17 cellular contexts compared by ENCODE assay signal in genomic region chr5:137933491-137933911, GRCh38. TPM values are rescaled to one million over a fixed set of nuclear protein-coding genes. Genes with fewer than 3 reads are reported as not detected.
DNase-seq lines count a peak whose midpoint lies in the region; ATAC-seq and TF ChIP-seq lines count a peak whose summit lies in the region.
"Had no signal": no experiment of that assay in that cellular context is flagged by ENCODE, and none has a peak within 500 bp of the region (broad histone marks: within the 10 kb centered on the region; RNA-seq: fewer than 3 reads in every experiment).

No MANE protein-coding gene starts in this region.

- dilution Hi-C loops in IMR-90 (cut with HindIII; ENCODE audit: low sequenced_read_pairs, unreplicated experiment) = no loop called here

- H2BK5ac ChIP-seq in IMR-90 (ENCODE audit: low read depth, low read length, poor library complexity, severe bottlenecking) = peak overlapping the region; percentile 5

- no peaks in the 10 kb centered on the region for H3K27me3 Mint-ChIP-seq in HFFc6 (ENCODE audit: insufficient read depth)
- no peaks in the 10 kb centered on the region for H3K27me3 Mint-ChIP-seq in activated CD8-positive, alpha-beta T cell treated with anti-CD3 and anti-CD28 coated beads, Interleukin-2, amount 10 ng/mL, durations not matched to agents 7 days and 5 days (ENCODE audit: low read depth)
- H3K27me3 Mint-ChIP-seq: brain had no signal

- H3K36me3 Mint-ChIP-seq in HFFc6 (ENCODE audit: low read depth) = peaks cover 13% of the 10 kb centered on the region
- H3K36me3 Mint-ChIP-seq in activated CD8-positive, alpha-beta T cell treated with anti-CD3 and anti-CD28 coated beads, Interleukin-2, amount 10 ng/mL, durations not matched to agents 7 days and 5 days (ENCODE audit: low read depth) = peaks cover 16% of the 10 kb centered on the region

- H3K56ac ChIP-seq in IMR-90 (ENCODE audit: extremely low read depth, insufficient read depth, low read length) = no peak overlapping the region

- no peak overlapping the region for H3K4me3 Mint-ChIP-seq in HFFc6
- no peak overlapping the region for H3K4me3 Mint-ChIP-seq in activated CD8-positive, alpha-beta T cell treated with anti-CD3 and anti-CD28 coated beads, Interleukin-2, amount 10 ng/mL, durations not matched to agents 7 days and 5 days
- H3K4me3 Mint-ChIP-seq: brain, immature natural killer cell had no signal

- H3K27ac Mint-ChIP-seq in HFFc6 = no peak overlapping the region
- H3K27ac Mint-ChIP-seq in activated CD8-positive, alpha-beta T cell treated with anti-CD3 and anti-CD28 coated beads, Interleukin-2, amount 10 ng/mL, durations not matched to agents 7 days and 5 days = no peak overlapping the region
- H3K27ac Mint-ChIP-seq: brain had no signal

- DNase-seq in A673 (ENCODE audit: low spot score) = peak; percentile 77
- peak; percentile 57 for DNase-seq in IMR-90
- DNase-seq in astrocyte of the spinal cord (ENCODE audit: low read depth, low spot score) = peak; percentile 33
- peak; percentile 14 for DNase-seq in left kidney (ENCODE audit: low read depth, low spot score)
- DNase-seq in HFFc6 = no peak
- no peak for DNase-seq in NCI-H345 (lab: John Stamatoyannopoulos, UW)
- no peak for DNase-seq in activated CD8-positive, alpha-beta T cell treated with anti-CD3 and anti-CD28 coated beads, Interleukin-2, amount 10 ng/mL, durations not matched to agents 7 days and 5 days
- DNase-seq: GDM1; immature natural killer cell; MG63; SIG-M5; stimulated activated CD4-positive, alpha-beta T cell treated with anti-CD3 and anti-CD28 coated beads, Interleukin-12 subunit alpha, Interleukin-12 subunit beta, amount 100 ng/mL, for 4 hours; stimulated activated CD8-positive, alpha-beta memory T cell treated with anti-CD3 and anti-CD28 coated beads, Interleukin-4, amount 100 ng/mL, for 48 hours had no signal

- in situ Hi-C loops in IMR-90 (cut with MboI; ENCODE audit: low sequenced_read_pairs) (no loop called here), astrocyte of the spinal cord (cut with HindIII; ENCODE audit: low sequenced_read_pairs) (no loop called here)

- WGBS in IMR-90 (ENCODE audit: extremely low coverage in 2 of 2, insufficient read length in 1 of 2), 2 experiments = 17% methylated on average over 1 of the region's 3 CpGs; no CpG with 5 or more reads in 1 of the 2 experiments

- H3K9ac ChIP-seq in IMR-90 (ENCODE audit: low read depth, low read length) = no peak overlapping the region

- no TSS peak for BruUV-seq in A673 (replicated peaks; lab: Mats Ljungman, UMichigan)
- no TSS peak for BruUV-seq in IMR-90 (replicated peaks; lab: Mats Ljungman, UMichigan)

- H3K9me1 ChIP-seq in IMR-90 (ENCODE audit: insufficient read depth, low read length) = 0 out of 2 replicates have a peak, but pooled peaks cover 3% of the 10 kb centered on the region

- H3K23ac ChIP-seq in IMR-90 (ENCODE audit: low read depth, low read length) = no peak overlapping the region

- H3K27ac ChIP-seq in A673 (ENCODE audit: low read depth, low read length, poor library complexity, severe bottlenecking) (no peak overlapping the region), IMR-90 (ENCODE audit: insufficient read depth, low read length) (peak overlapping the region; percentile 16; the same call in 1 of the 2 replicates)
- H3K27ac ChIP-seq: VCaP had no signal

- H4K20me1 ChIP-seq in IMR-90 (ENCODE audit: insufficient read depth, low read length) = 0 out of 2 replicates have a peak, but pooled peaks cover 5% of the 10 kb centered on the region

- H3K14ac ChIP-seq in IMR-90 (replicated peaks; ENCODE audit: low read depth, low read length) = no peak overlapping the region

- H2AK9ac ChIP-seq in IMR-90 (replicated peaks; ENCODE audit: low read depth, low read length, poor library complexity) = no peak overlapping the region

- no peaks in the 10 kb centered on the region for H3K9me3 Mint-ChIP-seq in HFFc6
- no peaks in the 10 kb centered on the region for H3K9me3 Mint-ChIP-seq in activated CD8-positive, alpha-beta T cell treated with anti-CD3 and anti-CD28 coated beads, Interleukin-2, amount 10 ng/mL, durations not matched to agents 7 days and 5 days (ENCODE audit: insufficient read depth)
- H3K9me3 Mint-ChIP-seq: brain, immature natural killer cell had no signal

- H3K4me1 ChIP-seq in A673 (ENCODE audit: insufficient read depth, low read length, poor library complexity, severe bottlenecking) (peaks cover 9% of the 10 kb centered on the region), IMR-90 (ENCODE audit: control insufficient read depth, insufficient read depth, low read length) (peaks cover 1% of the 10 kb centered on the region)

- H3K36me3 ChIP-seq in A673 (ENCODE audit: insufficient read depth, low read length, poor library complexity, severe bottlenecking) = peaks cover 8% of the 10 kb centered on the region
- H3K36me3 ChIP-seq in IMR-90 (ENCODE audit: control insufficient read depth, insufficient read depth, low read length) = peaks cover 5% of the 10 kb centered on the region

- POLR2A ChIA-PET in A673 (lab: Charles Lee; ENCODE audit: low non-redundant PET) (no interaction called here), IMR-90 (lab: Charles Lee; ENCODE audit: unreplicated experiment) (interaction anchor here (0.5 kb wide), 1 partner anchor 371 kb away, joined by 4 read pairs; no protein-coding TSS in a partner anchor)
- POLR2A ChIA-PET in activated CD8-positive, alpha-beta T cell treated with anti-CD3 and anti-CD28 coated beads, Interleukin-2, amount 10 ng/mL, durations not matched to agents 7 days and 5 days (lab: Charles Lee) = no interaction called here

- TF ChIP-seq CTCF in A673 (conservative IDR thresholded peaks at IDR 0.05; ENCODE audit: low read depth, low read length) (no peak), IMR-90 (conservative IDR thresholded peaks at IDR 0.05; ENCODE audit: low read depth, low read length) (no peak), astrocyte of the spinal cord (IDR thresholded peaks at IDR 0.05; ENCODE audit: low read depth, low read length) (no peak), HFFc6 (IDR thresholded peaks at IDR 0.05) (no peak)

- no peak overlapping the region for H4K5ac ChIP-seq in IMR-90 (ENCODE audit: low read depth, low read length)

- H3K9me3 ChIP-seq in A673 (ENCODE audit: low read depth, low read length, poor library complexity, severe bottlenecking) = no peaks in the 10 kb centered on the region
- H3K9me3 ChIP-seq in IMR-90 (ENCODE audit: control insufficient read depth, insufficient read depth, low read length) = no peaks in the 10 kb centered on the region
- H3K9me3 ChIP-seq: MG63 had no signal

- H2BK120ac ChIP-seq in IMR-90 (ENCODE audit: low read depth, low read length) = no peak overlapping the region

- H2AFZ ChIP-seq in IMR-90 (replicated peaks; ENCODE audit: low read length, poor library complexity) = no peak overlapping the region

- no peak overlapping the region for H2BK15ac ChIP-seq in IMR-90 (ENCODE audit: low read depth, low read length)

- H3K4ac ChIP-seq in IMR-90 (ENCODE audit: low read depth, low read length) = no peak overlapping the region

- CTCF ChIA-PET in A673 (lab: Charles Lee) = no interaction called here
- CTCF ChIA-PET in IMR-90 (lab: Yijun Ruan, JAX) = interaction anchor here (0.9 to 1.0 kb wide), 2 partner anchors 8 to 14 kb away, joined by 3 read pairs; no protein-coding TSS in a partner anchor
- CTCF ChIA-PET in activated CD8-positive, alpha-beta T cell treated with anti-CD3 and anti-CD28 coated beads, Interleukin-2, amount 10 ng/mL, durations not matched to agents 7 days and 5 days (lab: Charles Lee) = no interaction called here

- H2BK20ac ChIP-seq in IMR-90 (ENCODE audit: low read depth, low read length) = no peak overlapping the region

- ATAC-seq in IMR-90 (ENCODE audit: low read depth) = peak; percentile 85
- no peak for ATAC-seq in activated CD8-positive, alpha-beta T cell treated with anti-CD3 and anti-CD28 coated beads, Interleukin-2, amount 10 ng/mL, durations not matched to agents 7 days and 5 days
- ATAC-seq in HG03135 (IDR thresholded peaks at IDR 0.05; ENCODE audit: unreplicated experiment) = no peak

- H3K27me3 ChIP-seq in A673 (replicated peaks; ENCODE audit: insufficient read depth, low read depth, low read length, poor library complexity) = no peaks in the 10 kb centered on the region
- no peaks in the 10 kb centered on the region for H3K27me3 ChIP-seq in IMR-90 (ENCODE audit: control insufficient read depth, insufficient read depth, low read length)
- H3K27me3 ChIP-seq: MG63 had no signal

- no peak for TF ChIP-seq POLR2A in IMR-90 (IDR thresholded peaks at IDR 0.05; ENCODE audit: low read depth, low read length)

- TF ChIP-seq RAD21 in IMR-90 (IDR thresholded peaks at IDR 0.05; ENCODE audit: low read length) = no peak

- H3K18ac ChIP-seq in IMR-90 (ENCODE audit: low read depth, low read length) = no peak overlapping the region

- no peak overlapping the region for H4K91ac ChIP-seq in IMR-90 (ENCODE audit: insufficient read depth, low read depth, low read length)

- H3K4me3 ChIP-seq in A673 (ENCODE audit: low read depth, low read length, poor library complexity, severe bottlenecking) (no peak overlapping the region), IMR-90 (ENCODE audit: insufficient read depth, low read depth, low read length) (no peak overlapping the region), astrocyte of the spinal cord (ENCODE audit: low read depth, low read length) (no peak overlapping the region)
- H3K4me3 ChIP-seq: MG63 had no signal

- H3K4me2 ChIP-seq in IMR-90 (ENCODE audit: low read depth, low read length) = no peak overlapping the region

- no peak overlapping the region for H4K8ac ChIP-seq in IMR-90 (ENCODE audit: low read depth in 2 of 2, low read length in 2 of 2)

- intact Hi-C loops in A673 (cut with micrococcal nuclease; ENCODE audit: unreplicated experiment) = no loop called here
- intact Hi-C loops in IMR-90 (cut with micrococcal nuclease) = no loop called here

- H3K4me1 Mint-ChIP-seq in HFFc6 (ENCODE audit: low read depth) = peaks cover 10% of the 10 kb centered on the region; the same call in 1 of the 2 replicates
- no peaks in the 10 kb centered on the region for H3K4me1 Mint-ChIP-seq in activated CD8-positive, alpha-beta T cell treated with anti-CD3 and anti-CD28 coated beads, Interleukin-2, amount 10 ng/mL, durations not matched to agents 7 days and 5 days (ENCODE audit: low read depth)
- H3K4me1 Mint-ChIP-seq: immature natural killer cell had no signal

- H3K79me1 ChIP-seq in IMR-90 (ENCODE audit: low read depth in 1 of 2, low read length in 2 of 2) = no peaks in the 10 kb centered on the region; a peak in 1 of 4 replicates

- no peak overlapping the region for H2AK5ac ChIP-seq in IMR-90 (ENCODE audit: low read depth, low read length)

TF ChIP-seq in IMR-90, 13 proteins besides CTCF, POLR2A, EP300 and RAD21 (continues in another document):
- TF ChIP-seq MXI1 (IDR thresholded peaks at IDR 0.05; ENCODE audit: borderline replicate concordance, low read depth, low read length) (no peak), MAZ (IDR thresholded peaks at IDR 0.05; ENCODE audit: borderline replicate concordance, low read depth, low read length) (no peak)

RNA-seq across cellular contexts. Expression of gene PKD2L2, which starts 44.2 kb away (rescaled TPM):
- total RNA-seq in A673 (2021) (not detected in 2 replicates), IMR-90 (2012; rRNA removed) (not detected in 2 replicates)
- polyA plus RNA-seq in IMR-90 (2012; rRNA removed) = not detected in 2 replicates
- polyA plus RNA-seq in IMR-90 (2012; cell fraction: cytosol; rRNA removed) = not detected in 2 replicates
- not detected in 2 replicates for polyA plus RNA-seq in IMR-90 (2012; cell fraction: nucleus; rRNA removed; ENCODE audit: low replicate concordance)
- total RNA-seq in HFFc6 (2021; fragmentation: NEBNext Ultra II Directional; extraction: Animal tissue kit (Norgen Biotek cat#: 25700)) = not detected
- not detected for total RNA-seq in activated CD8-positive, alpha-beta T cell treated with anti-CD3 and anti-CD28 coated beads, Interleukin-2, amount 10 ng/mL, durations not matched to agents 7 days and 5 days
- polyA plus RNA-seq: neural cell had no signal

Comparison
In these comparisons a context has a peak if more than half of its experiments do, and no peak if none do; other contexts are left out.
1. DNase-seq: peak in A673 (single experiment), IMR-90 (single experiment), astrocyte of the spinal cord (single experiment) and left kidney (single experiment); none in HFFc6 (single experiment), NCI-H345 (single experiment) and activated CD8-positive, alpha-beta T cell treated with anti-CD3 and anti-CD28 coated beads, Interleukin-2, amount 10 ng/mL, durations not matched to agents 7 days and 5 days (single experiment).